In the genomic region with DNA sequence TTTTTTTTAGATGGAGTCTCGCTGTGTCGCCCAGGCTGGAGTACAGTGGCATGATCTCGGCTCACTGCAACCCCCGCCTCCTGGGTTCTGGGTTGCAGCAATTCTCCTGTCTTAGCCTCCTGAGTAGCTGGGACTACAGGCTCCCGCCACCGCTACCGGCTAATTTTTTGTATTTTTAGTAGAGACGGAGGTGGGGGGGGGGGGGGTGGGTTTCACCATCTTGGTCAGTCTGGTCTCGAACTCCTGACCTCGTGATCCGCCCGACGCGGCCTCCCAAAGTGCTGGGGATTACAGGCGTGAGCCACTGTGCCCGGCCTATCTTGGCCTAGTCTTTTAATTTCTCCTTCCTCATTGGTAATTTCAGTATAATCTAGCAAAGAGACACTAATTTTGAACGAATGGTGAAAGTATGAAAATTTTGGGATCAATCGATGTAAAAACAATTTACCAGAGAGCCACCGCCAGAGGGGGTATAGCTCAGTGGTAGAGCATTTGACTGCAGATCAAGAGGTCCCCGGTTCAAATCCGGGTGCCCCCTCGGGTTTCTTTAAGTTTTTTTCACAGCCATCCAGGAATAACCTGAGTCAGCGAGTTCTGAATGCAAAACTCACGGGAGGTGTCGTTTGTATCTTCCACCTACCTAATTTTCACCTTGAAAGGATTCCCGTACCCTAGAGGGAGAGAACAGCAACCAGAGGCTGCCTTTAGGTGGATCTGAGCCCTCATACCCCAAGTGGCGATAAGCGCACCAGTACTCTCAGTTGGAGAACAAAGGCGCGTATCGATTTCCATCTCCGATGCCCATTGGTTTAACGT, we compare ENCODE assay signal across 1 cellular context.
A peak's percentile ranks its signal among the peaks of the same experiment; 100 is the strongest.
TF ChIP-seq lines count a peak whose summit lies in the region.

No MANE protein-coding gene starts in this region.

TF ChIP-seq in K562, 482 proteins besides CTCF, POLR2A, EP300 and RAD21 (continued from another document and continues in another):
- TF ChIP-seq, protein P1, sequence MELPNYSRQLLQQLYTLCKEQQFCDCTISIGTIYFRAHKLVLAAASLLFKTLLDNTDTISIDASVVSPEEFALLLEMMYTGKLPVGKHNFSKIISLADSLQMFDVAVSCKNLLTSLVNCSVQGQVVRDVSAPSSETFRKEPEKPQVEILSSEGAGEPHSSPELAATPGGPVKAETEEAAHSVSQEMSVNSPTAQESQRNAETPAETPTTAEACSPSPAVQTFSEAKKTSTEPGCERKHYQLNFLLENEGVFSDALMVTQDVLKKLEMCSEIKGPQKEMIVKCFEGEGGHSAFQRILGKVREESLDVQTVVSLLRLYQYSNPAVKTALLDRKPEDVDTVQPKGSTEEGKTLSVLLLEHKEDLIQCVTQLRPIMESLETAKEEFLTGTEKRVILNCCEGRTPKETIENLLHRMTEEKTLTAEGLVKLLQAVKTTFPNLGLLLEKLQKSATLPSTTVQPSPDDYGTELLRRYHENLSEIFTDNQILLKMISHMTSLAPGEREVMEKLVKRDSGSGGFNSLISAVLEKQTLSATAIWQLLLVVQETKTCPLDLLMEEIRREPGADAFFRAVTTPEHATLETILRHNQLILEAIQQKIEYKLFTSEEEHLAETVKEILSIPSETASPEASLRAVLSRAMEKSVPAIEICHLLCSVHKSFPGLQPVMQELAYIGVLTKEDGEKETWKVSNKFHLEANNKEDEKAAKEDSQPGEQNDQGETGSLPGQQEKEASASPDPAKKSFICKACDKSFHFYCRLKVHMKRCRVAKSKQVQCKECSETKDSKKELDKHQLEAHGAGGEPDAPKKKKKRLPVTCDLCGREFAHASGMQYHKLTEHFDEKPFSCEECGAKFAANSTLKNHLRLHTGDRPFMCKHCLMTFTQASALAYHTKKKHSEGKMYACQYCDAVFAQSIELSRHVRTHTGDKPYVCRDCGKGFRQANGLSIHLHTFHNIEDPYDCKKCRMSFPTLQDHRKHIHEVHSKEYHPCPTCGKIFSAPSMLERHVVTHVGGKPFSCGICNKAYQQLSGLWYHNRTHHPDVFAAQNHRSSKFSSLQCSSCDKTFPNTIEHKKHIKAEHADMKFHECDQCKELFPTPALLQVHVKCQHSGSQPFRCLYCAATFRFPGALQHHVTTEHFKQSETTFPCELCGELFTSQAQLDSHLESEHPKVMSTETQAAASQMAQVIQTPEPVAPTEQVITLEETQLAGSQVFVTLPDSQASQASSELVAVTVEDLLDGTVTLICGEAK (IDR thresholded peaks at IDR 0.05): peak; percentile 88
- TF ChIP-seq, protein P1 (CRISPR knock-in tag; IDR thresholded peaks at IDR 0.05): no peak
- TF ChIP-seq CSDE1 (IDR thresholded peaks at IDR 0.05) (peak in 1 of 2 experiments; percentile 75; a peak in 1 of 4 replicates), KAT2B (IDR thresholded peaks at IDR 0.05; ENCODE audit: low read depth, low read length) (no peak), MCM3 (IDR thresholded peaks at IDR 0.05) (no peak), ZNF766 (CRISPR knock-in tag; conservative IDR thresholded peaks at IDR 0.05) (no peak), ZNF23 (CRISPR knock-in tag; IDR thresholded peaks at IDR 0.05) (0 out of 2 replicates have a peak, but pooled peaks have one; percentile 59), ZNF224 (CRISPR knock-in tag; IDR thresholded peaks at IDR 0.05) (no peak), ZZZ3 (IDR thresholded peaks at IDR 0.05) (no peak), ZNF436 (CRISPR knock-in tag; IDR thresholded peaks at IDR 0.05) (no peak), MAFF (IDR thresholded peaks at IDR 0.05; ENCODE audit: low read length) (peak; percentile 99), ZNF174 (CRISPR knock-in tag; IDR thresholded peaks at IDR 0.05) (no peak), NEUROD1 (IDR thresholded peaks at IDR 0.05; ENCODE audit: borderline replicate concordance, low read depth, low read length, partially characterized antibody) (no peak), ZNF24 (IDR thresholded peaks at IDR 0.05) (peak; percentile 83; the same call in 1 of the 2 replicates), KDM1A (IDR thresholded peaks at IDR 0.05) (peak in 1 of 2 experiments; percentile 34; a peak in 1 of 4 replicates), ATF7 (IDR thresholded peaks at IDR 0.05) (peak; percentile 59), KAT8 (IDR thresholded peaks at IDR 0.05; ENCODE audit: low read depth) (no peak), BRD9 (IDR thresholded peaks at IDR 0.05; ENCODE audit: low read depth, partially characterized antibody) (peak; percentile 95), ZNF121 (CRISPR knock-in tag; conservative IDR thresholded peaks at IDR 0.05) (peak; percentile 26; the same call in 1 of the 2 replicates), NUFIP1 (IDR thresholded peaks at IDR 0.05; ENCODE audit: partially characterized antibody) (no peak), NR2C2 (CRISPR knock-in tag; IDR thresholded peaks at IDR 0.05) (no peak), NR2C2 (tag; IDR thresholded peaks at IDR 0.05) (no peak), SIN3B (IDR thresholded peaks at IDR 0.05; ENCODE audit: low read depth) (no peak), PHB2 (IDR thresholded peaks at IDR 0.05; ENCODE audit: low read depth) (peak; percentile 57; the same call in 1 of the 2 replicates), TARDBP (IDR thresholded peaks at IDR 0.05) (0 out of 2 replicates have a peak, but pooled peaks have one; percentile 60), STAG1 (CRISPR knock-in tag; IDR thresholded peaks at IDR 0.05; ENCODE audit: borderline replicate concordance) (no peak), ZNF197 (CRISPR knock-in tag; IDR thresholded peaks at IDR 0.05; ENCODE audit: low read depth) (0 out of 2 replicates have a peak, but pooled peaks have one; percentile 47), JUNB (CRISPR knock-in tag; conservative IDR thresholded peaks at IDR 0.05) (no peak), RBM17 (IDR thresholded peaks at IDR 0.05; ENCODE audit: borderline replicate concordance, low read depth, low read length) (no peak), POLR3A (IDR thresholded peaks at IDR 0.05; ENCODE audit: borderline replicate concordance, extremely low read depth, insufficient read depth, insufficient read length) (peak; percentile 89), ZNF561 (CRISPR knock-in tag; conservative IDR thresholded peaks at IDR 0.05) (no peak), NFE2 (IDR thresholded peaks at IDR 0.05; ENCODE audit: low read depth) (0 out of 2 replicates have a peak, but pooled peaks have one; percentile 24), PTBP1 (IDR thresholded peaks at IDR 0.05; ENCODE audit: low read depth, low read length) (no peak), MAFK (IDR thresholded peaks at IDR 0.05; ENCODE audit: low read length) (peak; percentile 96), TOE1 (IDR thresholded peaks at IDR 0.05; ENCODE audit: borderline replicate concordance) (peak; percentile 66; the same call in 1 of the 2 replicates), TOE1 (CRISPR knock-in tag; IDR thresholded peaks at IDR 0.05; ENCODE audit: borderline replicate concordance, low read depth) (no peak), GATAD2B (IDR thresholded peaks at IDR 0.05; ENCODE audit: borderline replicate concordance) (peak; percentile 57; the same call in 1 of the 2 replicates), NFIC (IDR thresholded peaks at IDR 0.05) (peak; percentile 77), TBP (optimal IDR thresholded peaks at IDR 0.05; ENCODE audit: low read depth, low read length) (peak; percentile 99), BCOR (IDR thresholded peaks at IDR 0.05) (peak; percentile 80), ZNF324 (CRISPR knock-in tag; IDR thresholded peaks at IDR 0.05) (no peak), MAZ (CRISPR knock-in tag; conservative IDR thresholded peaks at IDR 0.05 in 1 of 2, IDR thresholded peaks at IDR 0.05 in 1 of 2) (peak; percentile 43 to 47; a peak in 2 of 4 replicates)
- TF ChIP-seq, protein P2, sequence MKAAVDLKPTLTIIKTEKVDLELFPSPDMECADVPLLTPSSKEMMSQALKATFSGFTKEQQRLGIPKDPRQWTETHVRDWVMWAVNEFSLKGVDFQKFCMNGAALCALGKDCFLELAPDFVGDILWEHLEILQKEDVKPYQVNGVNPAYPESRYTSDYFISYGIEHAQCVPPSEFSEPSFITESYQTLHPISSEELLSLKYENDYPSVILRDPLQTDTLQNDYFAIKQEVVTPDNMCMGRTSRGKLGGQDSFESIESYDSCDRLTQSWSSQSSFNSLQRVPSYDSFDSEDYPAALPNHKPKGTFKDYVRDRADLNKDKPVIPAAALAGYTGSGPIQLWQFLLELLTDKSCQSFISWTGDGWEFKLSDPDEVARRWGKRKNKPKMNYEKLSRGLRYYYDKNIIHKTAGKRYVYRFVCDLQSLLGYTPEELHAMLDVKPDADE (conservative IDR thresholded peaks at IDR 0.05; ENCODE audit: control insufficient read depth, low read depth, low read length): 0 out of 2 replicates have a peak, but pooled peaks have one; percentile 43
- TF ChIP-seq, protein P3, sequence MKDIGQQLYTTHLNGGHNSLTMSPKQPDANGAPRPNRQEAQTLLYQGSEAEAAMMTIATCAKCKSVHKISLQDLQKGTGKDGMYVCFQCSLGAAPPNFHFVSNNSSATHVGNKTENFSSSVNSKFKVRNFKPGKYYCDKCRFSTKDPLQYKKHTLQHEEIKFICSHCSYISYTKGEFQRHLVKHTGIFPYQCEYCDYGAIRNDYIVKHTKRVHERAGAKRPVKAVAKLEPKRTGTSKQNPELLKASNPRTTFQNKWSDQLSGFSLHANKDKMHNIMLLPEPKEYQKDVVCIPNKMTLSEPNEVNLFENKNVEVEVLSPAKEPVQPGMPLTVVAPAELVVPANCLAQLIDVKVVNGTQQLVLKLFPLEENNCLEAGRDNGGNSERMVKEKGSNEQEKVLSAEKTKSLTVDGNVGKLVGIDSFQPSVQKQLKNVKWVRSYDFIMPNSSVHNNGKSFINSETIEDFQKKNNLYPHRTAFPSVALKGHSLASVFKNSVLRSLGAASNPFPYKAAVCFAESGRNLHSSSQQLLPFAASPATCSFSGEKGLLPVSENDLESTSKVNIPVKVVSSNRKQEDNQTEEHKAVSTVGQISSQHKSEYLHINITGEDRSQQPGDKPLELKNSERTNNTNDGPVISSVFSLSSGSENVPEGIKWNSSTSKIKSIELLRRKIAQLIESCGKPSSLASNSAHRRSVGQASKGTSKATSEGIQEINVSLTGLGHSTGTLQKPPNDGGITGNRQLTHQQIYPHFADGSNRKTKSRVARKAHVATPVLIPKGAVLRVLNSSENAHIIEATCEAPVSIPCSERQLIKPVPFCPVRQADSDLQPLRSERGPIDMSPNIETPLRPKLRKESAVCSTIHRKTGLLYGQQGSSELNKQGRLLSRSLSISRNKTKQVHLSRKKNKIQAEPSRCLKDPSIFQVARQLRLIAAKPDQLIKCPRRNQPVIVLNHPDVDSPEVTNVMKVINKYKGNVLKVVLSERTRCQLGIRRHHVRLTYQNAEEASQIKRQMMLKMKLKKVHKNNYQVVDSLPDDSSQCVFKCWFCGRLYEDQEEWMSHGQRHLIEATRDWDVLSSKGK (CRISPR knock-in tag; IDR thresholded peaks at IDR 0.05): peak; percentile 51; the same call in 1 of the 2 replicates
- TF ChIP-seq, protein P4, sequence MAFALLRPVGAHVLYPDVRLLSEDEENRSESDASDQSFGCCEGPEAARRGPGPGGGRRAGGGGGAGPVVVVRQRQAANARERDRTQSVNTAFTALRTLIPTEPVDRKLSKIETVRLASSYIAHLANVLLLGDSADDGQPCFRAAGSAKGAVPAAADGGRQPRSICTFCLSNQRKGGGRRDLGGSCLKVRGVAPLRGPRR (CRISPR knock-in tag; IDR thresholded peaks at IDR 0.05): peak; percentile 21; the same call in 1 of the 2 replicates
- TF ChIP-seq, protein P5, sequence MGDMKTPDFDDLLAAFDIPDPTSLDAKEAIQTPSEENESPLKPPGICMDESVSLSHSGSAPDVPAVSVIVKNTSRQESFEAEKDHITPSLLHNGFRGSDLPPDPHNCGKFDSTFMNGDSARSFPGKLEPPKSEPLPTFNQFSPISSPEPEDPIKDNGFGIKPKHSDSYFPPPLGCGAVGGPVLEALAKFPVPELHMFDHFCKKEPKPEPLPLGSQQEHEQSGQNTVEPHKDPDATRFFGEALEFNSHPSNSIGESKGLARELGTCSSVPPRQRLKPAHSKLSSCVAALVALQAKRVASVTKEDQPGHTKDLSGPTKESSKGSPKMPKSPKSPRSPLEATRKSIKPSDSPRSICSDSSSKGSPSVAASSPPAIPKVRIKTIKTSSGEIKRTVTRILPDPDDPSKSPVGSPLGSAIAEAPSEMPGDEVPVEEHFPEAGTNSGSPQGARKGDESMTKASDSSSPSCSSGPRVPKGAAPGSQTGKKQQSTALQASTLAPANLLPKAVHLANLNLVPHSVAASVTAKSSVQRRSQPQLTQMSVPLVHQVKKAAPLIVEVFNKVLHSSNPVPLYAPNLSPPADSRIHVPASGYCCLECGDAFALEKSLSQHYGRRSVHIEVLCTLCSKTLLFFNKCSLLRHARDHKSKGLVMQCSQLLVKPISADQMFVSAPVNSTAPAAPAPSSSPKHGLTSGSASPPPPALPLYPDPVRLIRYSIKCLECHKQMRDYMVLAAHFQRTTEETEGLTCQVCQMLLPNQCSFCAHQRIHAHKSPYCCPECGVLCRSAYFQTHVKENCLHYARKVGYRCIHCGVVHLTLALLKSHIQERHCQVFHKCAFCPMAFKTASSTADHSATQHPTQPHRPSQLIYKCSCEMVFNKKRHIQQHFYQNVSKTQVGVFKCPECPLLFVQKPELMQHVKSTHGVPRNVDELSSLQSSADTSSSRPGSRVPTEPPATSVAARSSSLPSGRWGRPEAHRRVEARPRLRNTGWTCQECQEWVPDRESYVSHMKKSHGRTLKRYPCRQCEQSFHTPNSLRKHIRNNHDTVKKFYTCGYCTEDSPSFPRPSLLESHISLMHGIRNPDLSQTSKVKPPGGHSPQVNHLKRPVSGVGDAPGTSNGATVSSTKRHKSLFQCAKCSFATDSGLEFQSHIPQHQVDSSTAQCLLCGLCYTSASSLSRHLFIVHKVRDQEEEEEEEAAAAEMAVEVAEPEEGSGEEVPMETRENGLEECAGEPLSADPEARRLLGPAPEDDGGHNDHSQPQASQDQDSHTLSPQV (IDR thresholded peaks at IDR 0.05): peak; percentile 91
